Comparison of ENCODE assay signal across 8 cellular contexts in the genomic region with DNA sequence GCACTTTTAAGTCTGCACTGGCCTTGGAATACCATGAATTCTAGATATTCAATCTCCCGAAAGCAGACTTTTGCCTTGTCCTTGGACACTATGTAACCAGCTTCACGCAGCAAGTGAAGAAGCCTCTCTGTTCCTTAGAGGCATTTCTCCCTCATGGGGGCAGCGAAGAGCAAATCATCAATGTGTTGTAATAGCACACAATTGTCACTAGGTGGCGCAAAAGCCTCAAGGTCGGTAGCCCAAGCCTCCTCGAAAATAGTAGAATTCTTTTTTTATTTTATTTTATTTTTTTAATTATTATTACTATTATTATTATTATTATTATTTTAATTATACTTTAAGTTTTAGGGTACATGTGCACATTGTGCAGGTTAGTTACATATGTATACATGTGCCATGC.
DNase-seq lines count a peak whose midpoint lies in the region; ATAC-seq and TF ChIP-seq lines count a peak whose summit lies in the region.
"Not testable (repeated sequence)": the region's sequence is repeated elsewhere in the genome, so short reads cannot be mapped to it uniquely, and the experiment has no call there.

No MANE protein-coding gene starts in this region.

- H4K20me1 ChIP-seq in OCI-LY7 (ENCODE audit: insufficient read depth, low read length) = not testable (repeated sequence)

- peaks cover 26% of the 10 kb centered on the region for H3K9me3 Mint-ChIP-seq in endothelial cell (ENCODE audit: unreplicated experiment)

- peak; percentile 52 for ATAC-seq in GM21529 (IDR thresholded peaks at IDR 0.05; ENCODE audit: unreplicated experiment)
- ATAC-seq in stimulated activated naive CD8-positive, alpha-beta T cell treated with anti-CD3 and anti-CD28 coated beads, Interleukin-15, Interleukin-2, amounts not matched to agents 100 U/mL and 50 U/mL, for 24 hours = not testable (repeated sequence)

- H3K27ac ChIP-seq in OCI-LY7 (ENCODE audit: low read depth, low read length, poor library complexity, severe bottlenecking) = not testable (repeated sequence)

- H3K36me3 ChIP-seq in OCI-LY7 (ENCODE audit: insufficient read depth, low read length) = not testable (repeated sequence)

- POLR2A ChIA-PET in OCI-LY7 (lab: Charles Lee) = not testable (repeated sequence)

- H3K4me1 Mint-ChIP-seq in endothelial cell (ENCODE audit: unreplicated experiment) = not testable (repeated sequence)

- H2AFZ ChIP-seq in OCI-LY7 (ENCODE audit: low read length) = not testable (repeated sequence)

- peak; percentile 62 for DNase-seq in DMS114 treated with DMSO at 0.1 percent for 48 hours (lab: John Stamatoyannopoulos, UW; ENCODE audit: unreplicated experiment)
- DNase-seq in KG1 (lab: John Stamatoyannopoulos, UW) = peak; percentile 32
- DNase-seq in OCI-LY7 (ENCODE audit: low spot score) = peak; percentile 63
- peak; percentile 38 for DNase-seq in activated T-cell treated with anti-CD3 and anti-CD28 coated beads for 24 hours (ENCODE audit: low read depth)
- DNase-seq in endothelial cell (ENCODE audit: low spot score) = peak; percentile 26
- peak; percentile 79 for DNase-seq in medulla oblongata (ENCODE audit: extremely low spot score)
- peak; percentile 32 for DNase-seq in stimulated activated naive CD8-positive, alpha-beta T cell treated with anti-CD3 and anti-CD28 coated beads, Interleukin-15, Interleukin-2, amounts not matched to agents 100 U/mL and 50 U/mL, for 24 hours

- not testable (repeated sequence) for H3K27ac Mint-ChIP-seq in endothelial cell (ENCODE audit: unreplicated experiment)

- H3K4me1 ChIP-seq in OCI-LY7 (ENCODE audit: insufficient read depth, low read length, poor library complexity, severe bottlenecking) = not testable (repeated sequence)

- not testable (repeated sequence) for H3K36me3 Mint-ChIP-seq in endothelial cell (ENCODE audit: low read depth, unreplicated experiment)

- intact Hi-C loops in OCI-LY7 (cut with micrococcal nuclease; ENCODE audit: unreplicated experiment) = not testable (repeated sequence)

- peak; percentile 79 for TF ChIP-seq CTCF in OCI-LY7 (conservative IDR thresholded peaks at IDR 0.05; ENCODE audit: low read length)
- TF ChIP-seq CTCF in endothelial cell (IDR thresholded peaks at IDR 0.05; ENCODE audit: unreplicated experiment) = peak; percentile 77

- H3K4me2 ChIP-seq in OCI-LY7 (ENCODE audit: low read length) = not testable (repeated sequence)

- CTCF ChIA-PET in OCI-LY7 (lab: Charles Lee; ENCODE audit: unreplicated experiment) = not testable (repeated sequence)

- not testable (repeated sequence) for H3K4me3 ChIP-seq in OCI-LY7 (ENCODE audit: low read depth, low read length, poor library complexity, severe bottlenecking)

- not testable (repeated sequence) for H3K9me3 ChIP-seq in OCI-LY7 (ENCODE audit: low read length)

- BruUV-seq in OCI-LY7 (replicated peaks; lab: Mats Ljungman, UMichigan) = not testable (repeated sequence)

- H3K79me2 ChIP-seq in OCI-LY7 (ENCODE audit: insufficient read depth, low read depth, low read length) = not testable (repeated sequence)

- H3K4me3 Mint-ChIP-seq in endothelial cell (ENCODE audit: unreplicated experiment) = not testable (repeated sequence)

- H3K27me3 Mint-ChIP-seq in endothelial cell (ENCODE audit: unreplicated experiment) = not testable (repeated sequence)

- H3K9me2 ChIP-seq in OCI-LY7 (ENCODE audit: insufficient read depth, low read length) = not testable (repeated sequence)

Comparison
In these comparisons a context has a peak if more than half of its experiments do, and no peak if none do; other contexts are left out.
1. DNase-seq: peak in every context shown above with its lines; median percentile 79 in medulla oblongata; 63 in OCI-LY7; 62 in DMS114 treated with DMSO at 0.1 percent for 48 hours; 38 in activated T-cell treated with anti-CD3 and anti-CD28 coated beads for 24 hours; 32 in KG1; 32 in stimulated activated naive CD8-positive, alpha-beta T cell treated with anti-CD3 and anti-CD28 coated beads, Interleukin-15, Interleukin-2, amounts not matched to agents 100 U/mL and 50 U/mL, for 24 hours; 26 in endothelial cell.